In the genomic region with DNA sequence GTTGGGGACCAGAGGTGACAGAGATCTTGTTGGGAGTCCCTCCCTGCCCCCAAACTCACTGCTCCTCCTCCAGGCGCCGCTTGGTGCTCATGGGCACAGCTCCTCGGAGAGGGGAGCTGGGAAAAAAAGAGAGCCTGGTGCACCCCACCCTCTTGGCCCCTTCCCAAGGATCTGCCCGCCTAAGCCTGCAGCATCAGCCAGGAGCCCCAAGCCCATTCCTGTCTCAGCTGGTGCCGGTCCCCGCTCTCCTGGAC, we compare ENCODE assay signal across 8 cellular contexts. TPM values are rescaled to one million over a fixed set of nuclear protein-coding genes. Genes with fewer than 3 reads are reported as not detected.
DNase-seq lines count a peak whose midpoint lies in the region; ATAC-seq and TF ChIP-seq lines count a peak whose summit lies in the region.

No MANE protein-coding gene starts in this region.

- ATAC-seq in left lobe of liver: no peak

- WGBS in lower leg skin, 2 donors: 3 to 6% methylated on average over 5 to 6 of the region's 6 CpGs
- 5% methylated on average over 3 of the region's 6 CpGs for WGBS in suprapubic skin

- TF ChIP-seq CTCF in breast epithelium (IDR thresholded peaks at IDR 0.05): no peak
- TF ChIP-seq CTCF in lower leg skin (IDR thresholded peaks at IDR 0.05): no peak
- TF ChIP-seq CTCF in suprapubic skin (IDR thresholded peaks at IDR 0.05): no peak

- peaks cover 5% of the 10 kb centered on the region for H3K27me3 Mint-ChIP-seq in T-helper 1 cell treated with Interleukin-12 subunit alpha and Interleukin-12 subunit beta and Interleukin-4 antibody, amounts not matched to agents 30 μg/mL and 1 μg/mL, for 36 hours (ENCODE audit: low read depth)

- H3K4me1 ChIP-seq in NT2/D1 (ENCODE audit: insufficient read depth, insufficient read length): peaks cover 12% of the 10 kb centered on the region
- H3K4me1 ChIP-seq in breast epithelium: peaks cover 15 to 16% of the 10 kb centered on the region in 2 donors
- peaks cover 64% of the 10 kb centered on the region for H3K4me1 ChIP-seq in suprapubic skin

- peaks cover 4% of the 10 kb centered on the region for H3K36me3 Mint-ChIP-seq in T-helper 1 cell treated with Interleukin-12 subunit alpha and Interleukin-12 subunit beta and Interleukin-4 antibody, amounts not matched to agents 30 μg/mL and 1 μg/mL, for 36 hours (ENCODE audit: low read depth)

- H3K4me3 ChIP-seq in NT2/D1 (ENCODE audit: insufficient read length, low read depth): peak overlapping the region; percentile 97
- peak overlapping the region; percentile 68 to 88 (median 70) for H3K4me3 ChIP-seq in breast epithelium
- H3K4me3 ChIP-seq in lower leg skin (ENCODE audit: low read depth, poor library complexity, severe bottlenecking): peak overlapping the region; percentile 60
- H3K4me3 ChIP-seq in suprapubic skin: peak overlapping the region; percentile 60

- DNase-seq in T-helper 1 cell (no peak), NT2/D1 (ENCODE audit: low read depth, low spot score) (no peak), breast epithelium (ENCODE audit: low spot score in 2 of 2) (peak in 1 of 2 donors; percentile 60), lower leg skin (ENCODE audit: low spot score in 2 of 2) (no peak), suprapubic skin (ENCODE audit: low spot score in 2 of 2) (no peak), left lobe of liver (ENCODE audit: low spot score) (no peak)
- no peak for DNase-seq in stimulated activated naive CD4-positive, alpha-beta T cell treated with Interleukin-2 at 50 U/mL for 16 hours (lab: John Stamatoyannopoulos, UW)

- TF ChIP-seq POLR2A in breast epithelium (IDR thresholded peaks at IDR 0.05) (no peak), lower leg skin (IDR thresholded peaks at IDR 0.05) (no peak), suprapubic skin (IDR thresholded peaks at IDR 0.05) (no peak)

- peaks cover 36% of the 10 kb centered on the region for H3K4me1 Mint-ChIP-seq in T-helper 1 cell treated with Interleukin-12 subunit alpha and Interleukin-12 subunit beta and Interleukin-4 antibody, amounts not matched to agents 30 μg/mL and 1 μg/mL, for 36 hours (ENCODE audit: low read depth)

- no peaks in the 10 kb centered on the region for H3K9me3 Mint-ChIP-seq in T-helper 1 cell treated with Interleukin-12 subunit alpha and Interleukin-12 subunit beta and Interleukin-4 antibody, amounts not matched to agents 30 μg/mL and 1 μg/mL, for 36 hours

- H3K9me3 ChIP-seq in NT2/D1 (ENCODE audit: insufficient read depth, low read length) (no peaks in the 10 kb centered on the region), breast epithelium (no peaks in the 10 kb centered on the region), suprapubic skin (no peaks in the 10 kb centered on the region)

- intact Hi-C loops in breast epithelium (cut with DNase I; ENCODE audit: low total_unique reads) (no loop called here), lower leg skin (cut with DNase I; ENCODE audit: low total_unique reads) (no loop called here)

- H3K9ac ChIP-seq in NT2/D1 (ENCODE audit: insufficient read length, low read depth): peak overlapping the region; percentile 100

- H3K27ac ChIP-seq in breast epithelium (peak overlapping the region; percentile 96 to 98), suprapubic skin (peak overlapping the region; percentile 90)

- peak overlapping the region; percentile 87 for H3K4me3 Mint-ChIP-seq in T-helper 1 cell treated with Interleukin-12 subunit alpha and Interleukin-12 subunit beta and Interleukin-4 antibody, amounts not matched to agents 30 μg/mL and 1 μg/mL, for 36 hours

- H3K27me3 ChIP-seq in NT2/D1 (ENCODE audit: insufficient read depth, insufficient read length) (peaks cover 7% of the 10 kb centered on the region), breast epithelium (no peaks in the 10 kb centered on the region), suprapubic skin (peaks cover 10% of the 10 kb centered on the region)

- H3K27ac Mint-ChIP-seq in T-helper 1 cell treated with Interleukin-12 subunit alpha and Interleukin-12 subunit beta and Interleukin-4 antibody, amounts not matched to agents 30 μg/mL and 1 μg/mL, for 36 hours: peak overlapping the region; percentile 91

- no peak for TF ChIP-seq EP300 in suprapubic skin (IDR thresholded peaks at IDR 0.05)

- H3K36me3 ChIP-seq in NT2/D1 (ENCODE audit: insufficient read depth, insufficient read length, low read length) (peaks cover 42% of the 10 kb centered on the region), breast epithelium (no peaks in the 10 kb centered on the region), suprapubic skin (peaks cover 19% of the 10 kb centered on the region)

RNA-seq across cellular contexts. Expression of a gene that starts 0.4 kb away (rescaled TPM):
- 10 to 100 TPM in 2 of 3 donors, 1 to 10 TPM in 1; 8.8 to 26.5 (median 17.3) TPM for total RNA-seq in breast epithelium
- total RNA-seq in lower leg skin: 10 to 100 TPM; 27.5 to 41.5 (median 31.9) TPM
- 10 to 100 TPM; 32.6 to 65.4 (median 51.5) TPM for total RNA-seq in suprapubic skin
- 11.2 TPM for total RNA-seq in left lobe of liver

RNA-seq across cellular contexts. Expression of a gene that starts 0.5 kb away (rescaled TPM):
- total RNA-seq in breast epithelium (10 to 100 TPM; 15.5 to 26.1 (median 18.4) TPM), lower leg skin (10 to 100 TPM; 13.2 to 22.1 (median 20.1) TPM), suprapubic skin (10 to 100 TPM; 15.8 to 27.0 (median 24.9) TPM), left lobe of liver (9.6 TPM)

RNA-seq across cellular contexts. Expression of a gene that starts 3.2 kb away (rescaled TPM):
- total RNA-seq in breast epithelium (10 to 100 TPM in 2 of 3 donors, 1 to 10 TPM in 1; 6.9 to 74.1 (median 36.7) TPM), lower leg skin (10 to 100 TPM; 11.7 to 60.0 (median 23.6) TPM), suprapubic skin (10 to 100 TPM in 3 of 4 donors, 1 to 10 TPM in 1; 2.3 to 59.6 (median 30.5) TPM), left lobe of liver (4.3 TPM)

RNA-seq across cellular contexts. Expression of a gene that starts 5.4 kb away (rescaled TPM):
- total RNA-seq in breast epithelium (not detected), lower leg skin (not detected), suprapubic skin (not detected), left lobe of liver (0.96 TPM)

RNA-seq across cellular contexts. Expression of a gene that starts 10.6 kb away (rescaled TPM):
- total RNA-seq in breast epithelium (under 1 TPM in 1 of 3 donors, not detected in 2; 0.15 TPM), lower leg skin (under 1 TPM in 2 of 4 donors, not detected in 2; 0.15 to 0.23 TPM), suprapubic skin (not detected), left lobe of liver (1.5 TPM)
